In the genomic region with DNA sequence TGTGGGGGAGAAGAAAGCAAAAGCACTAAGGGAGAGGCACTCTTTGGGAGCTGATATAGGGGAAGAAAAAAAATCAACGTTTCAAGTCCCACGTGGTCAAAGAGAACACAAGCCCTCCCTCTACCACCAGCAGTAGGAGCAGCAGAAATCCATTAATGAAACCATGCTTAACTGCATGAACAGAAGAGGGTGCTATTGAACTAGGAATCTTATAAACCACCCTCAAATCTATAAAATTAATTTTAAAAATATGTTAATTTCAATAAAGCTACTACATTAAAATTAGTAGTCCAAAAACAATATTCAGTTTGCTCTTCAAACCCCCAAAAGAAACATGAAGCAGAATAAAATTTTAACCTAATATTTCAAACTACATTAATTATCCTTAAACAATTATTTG, we compare ENCODE assay signal across 8 cellular contexts.
DNase-seq lines count a peak whose midpoint lies in the region; ATAC-seq and TF ChIP-seq lines count a peak whose summit lies in the region.

No MANE protein-coding gene starts in this region.

- no peak overlapping the region for H3K4me3 Mint-ChIP-seq in activated T-helper 2 cell treated with anti-CD3 and anti-CD28 coated beads, Interferon-gamma antibody, Interleukin-2, Interleukin-4, amounts not matched to agents 10 μg/mL and 5 μg/mL and 100 μg/mL, durations not matched to agents 14 hours and 24 hours and 36 hours (ENCODE audit: low read depth)

- H3K27me3 ChIP-seq in PC-3 (ENCODE audit: low read length) = no peaks in the 10 kb centered on the region

- POLR2A ChIA-PET in PC-3 (lab: Charles Lee; ENCODE audit: unreplicated experiment) = no interaction called here

- H4K20me1 ChIP-seq in PC-3 (ENCODE audit: low read length) = no peaks in the 10 kb centered on the region

- ATAC-seq in PC-3 (peak; percentile 60), HG02571 (IDR thresholded peaks at IDR 0.05; ENCODE audit: unreplicated experiment) (no peak), GM18511 (IDR thresholded peaks at IDR 0.05; ENCODE audit: unreplicated experiment) (no peak), HG02623 (IDR thresholded peaks at IDR 0.05; ENCODE audit: unreplicated experiment) (no peak)

- H3K27me3 Mint-ChIP-seq in activated T-helper 2 cell treated with anti-CD3 and anti-CD28 coated beads, Interferon-gamma antibody, Interleukin-2, Interleukin-4, amounts not matched to agents 10 μg/mL and 5 μg/mL and 100 μg/mL, durations not matched to agents 14 hours and 24 hours and 36 hours (ENCODE audit: low read depth) = peaks cover 6% of the 10 kb centered on the region

- H3K9me2 ChIP-seq in PC-3 (replicated peaks; ENCODE audit: low read length) = no peaks in the 10 kb centered on the region

- no peak overlapping the region for H3K4me3 ChIP-seq in AG10803 (ENCODE audit: low read length)
- H3K4me3 ChIP-seq in PC-3 (ENCODE audit: low read length) = no peak overlapping the region

- peak overlapping the region; percentile 45 for H3K4me2 ChIP-seq in PC-3 (ENCODE audit: low read length)

- H3K9me3 Mint-ChIP-seq in activated T-helper 2 cell treated with anti-CD3 and anti-CD28 coated beads, Interferon-gamma antibody, Interleukin-2, Interleukin-4, amounts not matched to agents 10 μg/mL and 5 μg/mL and 100 μg/mL, durations not matched to agents 14 hours and 24 hours and 36 hours = peaks cover 3% of the 10 kb centered on the region

- DNase-seq in AG10803 (ENCODE audit: low read depth) (no peak), HT1080 (ENCODE audit: low read depth) (peak; percentile 64), PC-3 (peak; percentile 77), germinal center (ENCODE audit: low spot score) (peak; percentile 54)
- DNase-seq in activated T-helper 2 cell treated with anti-CD3 and anti-CD28 coated beads, Interferon-gamma antibody, Interleukin-2, Interleukin-4, amounts not matched to agents 10 μg/mL and 5 μg/mL and 100 μg/mL, durations not matched to agents 14 hours and 24 hours and 36 hours (ENCODE audit: low spot score) = no peak

- no peaks in the 10 kb centered on the region for H3K36me3 Mint-ChIP-seq in activated T-helper 2 cell treated with anti-CD3 and anti-CD28 coated beads, Interferon-gamma antibody, Interleukin-2, Interleukin-4, amounts not matched to agents 10 μg/mL and 5 μg/mL and 100 μg/mL, durations not matched to agents 14 hours and 24 hours and 36 hours (ENCODE audit: low read depth)

- no peaks in the 10 kb centered on the region for H3K79me2 ChIP-seq in PC-3 (ENCODE audit: low read length)

- H3K4me1 ChIP-seq in PC-3 (ENCODE audit: insufficient read depth, low read length) = 0 out of 2 replicates have a peak, but pooled peaks cover 3% of the 10 kb centered on the region

- TF ChIP-seq CTCF in AG10803 (conservative IDR thresholded peaks at IDR 0.05; ENCODE audit: low read length) = peak; percentile 41
- TF ChIP-seq CTCF in PC-3 (conservative IDR thresholded peaks at IDR 0.05; ENCODE audit: low read depth, low read length) = peak; percentile 67

- CTCF ChIA-PET in PC-3 (lab: Charles Lee) = interaction anchor here (0.6 to 1.2 kb wide), 2 partner anchors 108 to 133 kb away, joined by 4 read pairs; no protein-coding TSS in a partner anchor

- H2AFZ ChIP-seq in PC-3 (ENCODE audit: low read length) = peak overlapping the region; percentile 82

- intact Hi-C loops in PC-3 (cut with micrococcal nuclease) = loop anchor here (1.0 to 5.0 kb wide), 4 partner anchors 108 to 1018 kb away; no protein-coding TSS in a partner anchor
- intact Hi-C loops in activated T-helper 2 cell treated with anti-CD3 and anti-CD28 coated beads, Interferon-gamma antibody, Interleukin-2, Interleukin-4, amounts not matched to agents 10 μg/mL and 5 μg/mL and 100 μg/mL, durations not matched to agents 14 hours and 24 hours and 36 hours (cut with micrococcal nuclease) = loop anchor here (2.0 kb wide), 1 partner anchor 107 kb away; no protein-coding TSS in a partner anchor

- H3K4me1 Mint-ChIP-seq in activated T-helper 2 cell treated with anti-CD3 and anti-CD28 coated beads, Interferon-gamma antibody, Interleukin-2, Interleukin-4, amounts not matched to agents 10 μg/mL and 5 μg/mL and 100 μg/mL, durations not matched to agents 14 hours and 24 hours and 36 hours (ENCODE audit: low read depth) = no peaks in the 10 kb centered on the region

- H3K27ac ChIP-seq in PC-3 (ENCODE audit: low read length) = no peak overlapping the region

- no TSS peak for BruUV-seq in PC-3 (replicated peaks; lab: Mats Ljungman, UMichigan)

- no peaks in the 10 kb centered on the region for H3F3A ChIP-seq in PC-3 (ENCODE audit: low read length, unreplicated experiment)

- H3K9ac ChIP-seq in PC-3 (ENCODE audit: low read length) = no peak overlapping the region

- no peaks in the 10 kb centered on the region for H3K36me3 ChIP-seq in PC-3 (ENCODE audit: low read depth, low read length)

- no peaks in the 10 kb centered on the region for H3K9me3 ChIP-seq in PC-3 (ENCODE audit: low read length)

- no peak overlapping the region for H3K27ac Mint-ChIP-seq in activated T-helper 2 cell treated with anti-CD3 and anti-CD28 coated beads, Interferon-gamma antibody, Interleukin-2, Interleukin-4, amounts not matched to agents 10 μg/mL and 5 μg/mL and 100 μg/mL, durations not matched to agents 14 hours and 24 hours and 36 hours

Comparison
In these comparisons a context has a peak if more than half of its experiments do, and no peak if none do; other contexts are left out.
1. DNase-seq: peak in HT1080 (single experiment), PC-3 (single experiment) and germinal center (single experiment); none in AG10803 (single experiment) and activated T-helper 2 cell treated with anti-CD3 and anti-CD28 coated beads, Interferon-gamma antibody, Interleukin-2, Interleukin-4, amounts not matched to agents 10 μg/mL and 5 μg/mL and 100 μg/mL, durations not matched to agents 14 hours and 24 hours and 36 hours (single experiment).